In genomic region chr1:241870290-241870689, GRCh38 we compare ENCODE assay signal across 1 cellular context.
TF ChIP-seq lines count a peak whose summit lies in the region.

No MANE protein-coding gene starts in this region.

TF ChIP-seq in SK-N-SH treated with all-trans-retinoic acid at 6 μM for 48 hours, 23 proteins besides CTCF, POLR2A, EP300 and RAD21 (continued from another document):
- TF ChIP-seq ZFP3 (CRISPR knock-in tag; IDR thresholded peaks at IDR 0.05) (no peak), POU6F1 (CRISPR knock-in tag; IDR thresholded peaks at IDR 0.05; ENCODE audit: borderline replicate concordance, low read depth) (no peak), TCF4 (CRISPR knock-in tag; IDR thresholded peaks at IDR 0.05; ENCODE audit: borderline replicate concordance) (no peak), ZNF565 (CRISPR knock-in tag; conservative IDR thresholded peaks at IDR 0.05; ENCODE audit: low read depth) (no peak), CSDC2 (CRISPR knock-in tag; IDR thresholded peaks at IDR 0.05) (no peak), CSRNP3 (CRISPR knock-in tag; IDR thresholded peaks at IDR 0.05) (no peak)
TF ChIP-seq in SK-N-SH treated with all-trans-retinoic acid at 6 μM for 48 hours: peak in this region for 0.
